Comparison of ENCODE assay signal across 1 cellular context in genomic region chr13:76644906-76645305, GRCh38.
TF ChIP-seq lines count a peak whose summit lies in the region.

No MANE protein-coding gene starts in this region.

TF ChIP-seq in IMR-90, 13 proteins besides CTCF, POLR2A, EP300 and RAD21:
- no peak for TF ChIP-seq SMC3 (IDR thresholded peaks at IDR 0.05; ENCODE audit: low read depth, low read length)
- TF ChIP-seq USF2 (IDR thresholded peaks at IDR 0.05; ENCODE audit: low read depth, low read length): no peak
- TF ChIP-seq RFX5 (IDR thresholded peaks at IDR 0.05; ENCODE audit: low read depth, low read length): no peak
- no peak for TF ChIP-seq MXI1 (IDR thresholded peaks at IDR 0.05; ENCODE audit: borderline replicate concordance, low read depth, low read length)
- no peak for TF ChIP-seq BHLHE40 (IDR thresholded peaks at IDR 0.05; ENCODE audit: low read depth, low read length)
- TF ChIP-seq FOS (IDR thresholded peaks at IDR 0.05; ENCODE audit: low read depth, low read length): no peak
- no peak for TF ChIP-seq CHD1 (IDR thresholded peaks at IDR 0.05; ENCODE audit: low read depth, low read length)
- no peak for TF ChIP-seq RCOR1 (IDR thresholded peaks at IDR 0.05; ENCODE audit: insufficient replicate concordance, low read length)
- TF ChIP-seq CEBPB (IDR thresholded peaks at IDR 0.05; ENCODE audit: low read depth, low read length): no peak
- TF ChIP-seq, protein P1, sequence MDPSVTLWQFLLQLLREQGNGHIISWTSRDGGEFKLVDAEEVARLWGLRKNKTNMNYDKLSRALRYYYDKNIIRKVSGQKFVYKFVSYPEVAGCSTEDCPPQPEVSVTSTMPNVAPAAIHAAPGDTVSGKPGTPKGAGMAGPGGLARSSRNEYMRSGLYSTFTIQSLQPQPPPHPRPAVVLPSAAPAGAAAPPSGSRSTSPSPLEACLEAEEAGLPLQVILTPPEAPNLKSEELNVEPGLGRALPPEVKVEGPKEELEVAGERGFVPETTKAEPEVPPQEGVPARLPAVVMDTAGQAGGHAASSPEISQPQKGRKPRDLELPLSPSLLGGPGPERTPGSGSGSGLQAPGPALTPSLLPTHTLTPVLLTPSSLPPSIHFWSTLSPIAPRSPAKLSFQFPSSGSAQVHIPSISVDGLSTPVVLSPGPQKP (IDR thresholded peaks at IDR 0.05; ENCODE audit: borderline replicate concordance, low read depth, low read length): no peak
- TF ChIP-seq MAFK (IDR thresholded peaks at IDR 0.05; ENCODE audit: low read depth, low read length): no peak
- no peak for TF ChIP-seq MAZ (IDR thresholded peaks at IDR 0.05; ENCODE audit: borderline replicate concordance, low read depth, low read length)
- TF ChIP-seq NFE2L2 (IDR thresholded peaks at IDR 0.05; ENCODE audit: low read depth, low read length): no peak
